19 cellular contexts compared by ENCODE assay signal in genomic region chr6:5662797-5663196, GRCh38.
A peak's percentile ranks its signal among the peaks of the same experiment; 100 is the strongest.
DNase-seq lines count a peak whose midpoint lies in the region; ATAC-seq and TF ChIP-seq lines count a peak whose summit lies in the region.
"Had no signal": no experiment of that assay in that cellular context is flagged by ENCODE, and none has a peak within 500 bp of the region (broad histone marks: within the 10 kb centered on the region; RNA-seq: fewer than 3 reads in every experiment).

No MANE protein-coding gene starts in this region.

- no peak overlapping the region for H3K4me3 ChIP-seq in cardiac muscle cell
- no peak overlapping the region for H3K4me3 ChIP-seq in right cardiac atrium (ENCODE audit: low read length)
- H3K4me3 ChIP-seq in SK-N-SH (ENCODE audit: low read depth in 2 of 2, low read length in 1 of 2) = no peak overlapping the region
- no peak overlapping the region for H3K4me3 ChIP-seq in smooth muscle cell
- H3K4me3 ChIP-seq: A549, HAP-1 had no signal

- intact Hi-C loops in right cardiac atrium (cut with DNase I) = no loop called here

- no peaks in the 10 kb centered on the region for H3K9me2 ChIP-seq in SK-N-SH

- 86% methylated on average over 3 of the region's 3 CpGs for WGBS in right cardiac atrium
- 21% methylated on average over 3 of the region's 3 CpGs for WGBS in SK-N-SH (ENCODE audit: low lambda C conversion rate)
- WGBS in smooth muscle cell (ENCODE audit: low lambda C conversion rate) = 87% methylated on average over 3 of the region's 3 CpGs

- H3K27ac ChIP-seq in cardiac muscle cell = peak overlapping the region; percentile 44
- H3K27ac ChIP-seq in right cardiac atrium (ENCODE audit: low read length) = no peak overlapping the region
- H3K27ac ChIP-seq in SK-N-SH (ENCODE audit: low read depth in 2 of 2, low read length in 1 of 2) = peak overlapping the region; percentile 40 to 91; a peak in 3 of 4 replicates
- H3K27ac ChIP-seq in smooth muscle cell (ENCODE audit: low read depth) = no peak overlapping the region
- H3K27ac ChIP-seq: A549 had no signal

- H4K20me1 ChIP-seq in SK-N-SH (ENCODE audit: insufficient read depth) (no peaks in the 10 kb centered on the region), smooth muscle cell (ENCODE audit: low read depth) (peaks cover 5% of the 10 kb centered on the region)

- H3K27me3 ChIP-seq in cardiac muscle cell (no peaks in the 10 kb centered on the region), right cardiac atrium (ENCODE audit: control insufficient read depth, insufficient read depth) (no peaks in the 10 kb centered on the region), SK-N-SH (ENCODE audit: insufficient read depth) (no peaks in the 10 kb centered on the region), smooth muscle cell (ENCODE audit: low read depth) (no peaks in the 10 kb centered on the region)

- peaks cover 30% of the 10 kb centered on the region for H3K4me1 ChIP-seq in cardiac muscle cell (ENCODE audit: low read depth)
- H3K4me1 ChIP-seq in right cardiac atrium (ENCODE audit: control insufficient read depth, insufficient read depth, low read length) = no peaks in the 10 kb centered on the region
- peaks cover 7 to 26% of the 10 kb centered on the region in 2 experiments; a peak in 3 of 4 replicates for H3K4me1 ChIP-seq in SK-N-SH (ENCODE audit: control insufficient read depth in 1 of 2, insufficient read depth in 2 of 2, low read depth in 1 of 2, low read length in 1 of 2)
- H3K4me1 ChIP-seq in smooth muscle cell (ENCODE audit: low read depth) = no peaks in the 10 kb centered on the region
- H3K4me1 ChIP-seq: A549, HAP-1 had no signal

- H3K9me3 ChIP-seq in cardiac muscle cell (ENCODE audit: low read depth) (no peaks in the 10 kb centered on the region), right cardiac atrium (ENCODE audit: control insufficient read depth, low read length) (no peaks in the 10 kb centered on the region), SK-N-SH (no peaks in the 10 kb centered on the region), smooth muscle cell (replicated peaks; ENCODE audit: low read depth) (no peaks in the 10 kb centered on the region)
- H3K9me3 ChIP-seq: A549, HAP-1 had no signal

- no peak; a peak in 1 of 4 replicates for TF ChIP-seq EP300 in SK-N-SH (IDR thresholded peaks at IDR 0.05; ENCODE audit: borderline replicate concordance in 1 of 2, low read depth in 1 of 2, low read length in 1 of 2)

- H3K9ac ChIP-seq in SK-N-SH (no peak overlapping the region), smooth muscle cell (ENCODE audit: low read depth) (no peak overlapping the region)

- H3K4me2 ChIP-seq in SK-N-SH (0 out of 2 replicates have a peak overlapping the region, but pooled peaks have one; percentile 22), smooth muscle cell (peak overlapping the region; percentile 48)
- H3K4me2 ChIP-seq: A549 had no signal

- DNase-seq in cardiac muscle cell (ENCODE audit: low read depth in 1 of 2, low spot score in 1 of 2) = no peak
- DNase-seq in right cardiac atrium = no peak
- peak; percentile 3 for DNase-seq in NCI-H524 treated with DMSO at 0.1 percent for 48 hours (lab: John Stamatoyannopoulos, UW)
- peak; percentile 28 for DNase-seq in SK-N-SH
- no peak for DNase-seq in smooth muscle cell (lab: John Stamatoyannopoulos, UW; ENCODE audit: unreplicated experiment)
- no peak for DNase-seq in NCI-H146 treated with DMSO at 0.1 percent for 48 hours (lab: John Stamatoyannopoulos, UW; ENCODE audit: unreplicated experiment)
- DNase-seq in DMS53 (lab: John Stamatoyannopoulos, UW) = no peak
- DNase-seq: 8988T; ACHN; AML-193; C1 segment of cervical spinal cord; Calu3; CD4-positive, alpha-beta memory T cell; COR-L47; GOT3; HFFc6 had no signal

- no peaks in the 10 kb centered on the region for H3K36me3 ChIP-seq in cardiac muscle cell
- H3K36me3 ChIP-seq in SK-N-SH (replicated peaks in 1 of 2; ENCODE audit: control insufficient read depth in 1 of 2, insufficient read depth in 2 of 2, low read length in 1 of 2) = no peaks in the 10 kb centered on the region
- no peaks in the 10 kb centered on the region for H3K36me3 ChIP-seq in smooth muscle cell (ENCODE audit: low read depth)
- H3K36me3 ChIP-seq: HAP-1 had no signal

- no peak for TF ChIP-seq CTCF in cardiac muscle cell (IDR thresholded peaks at IDR 0.05; ENCODE audit: low read depth, low read length)
- no peak for TF ChIP-seq CTCF in SK-N-SH (IDR thresholded peaks at IDR 0.05)
- no peak for TF ChIP-seq CTCF in smooth muscle cell (IDR thresholded peaks at IDR 0.05; ENCODE audit: borderline replicate concordance, insufficient read depth, poor library complexity, severe bottlenecking)

- H3F3A ChIP-seq in SK-N-SH (replicated peaks; ENCODE audit: insufficient read depth) (no peaks in the 10 kb centered on the region), smooth muscle cell (ENCODE audit: low read depth) (no peaks in the 10 kb centered on the region)

- TF ChIP-seq RAD21 in SK-N-SH (IDR thresholded peaks at IDR 0.05; ENCODE audit: low read length) = peak; percentile 46

- H2AFZ ChIP-seq in SK-N-SH (ENCODE audit: low read depth) (no peak overlapping the region), smooth muscle cell (ENCODE audit: low read depth) (no peak overlapping the region)

- POLR2A ChIA-PET in SK-N-SH (lab: Yijun Ruan, JAX) = no interaction called here

- no peaks in the 10 kb centered on the region for H3K79me2 ChIP-seq in SK-N-SH (ENCODE audit: insufficient read depth)
- H3K79me2 ChIP-seq in smooth muscle cell (ENCODE audit: low read depth) = no peaks in the 10 kb centered on the region

- CTCF ChIA-PET in SK-N-SH (lab: Yijun Ruan, JAX) = interaction anchor here (0.9 to 3.6 kb wide), 5 partner anchors 15 to 519 kb away, joined by 3 to 18 read pairs (median 5); no protein-coding TSS in a partner anchor

- ATAC-seq in right cardiac atrium = no peak
- no peak for ATAC-seq in HG03039 (IDR thresholded peaks at IDR 0.05; ENCODE audit: unreplicated experiment)
- ATAC-seq: A549 had no signal

TF ChIP-seq in SK-N-SH, 30 proteins besides CTCF, POLR2A, EP300 and RAD21:
- TF ChIP-seq SMC3 (IDR thresholded peaks at IDR 0.05; ENCODE audit: low read depth, low read length) (no peak), RXRA (IDR thresholded peaks at IDR 0.05; ENCODE audit: borderline replicate concordance, low read depth) (no peak), MXI1 (IDR thresholded peaks at IDR 0.05; ENCODE audit: low read depth, low read length) (peak; percentile 90), USF2 (IDR thresholded peaks at IDR 0.05; ENCODE audit: borderline replicate concordance, low read depth, low read length) (no peak)
TF ChIP-seq in SK-N-SH: peak in this region for 1.

Comparison
In these comparisons a context has a peak if more than half of its experiments do, and no peak if none do; other contexts are left out.
1. H3K27ac ChIP-seq: peak in cardiac muscle cell (single experiment) and SK-N-SH (2 of 2); none in right cardiac atrium (single experiment) and smooth muscle cell (single experiment).
2. DNase-seq: peak in NCI-H524 treated with DMSO at 0.1 percent for 48 hours (single experiment) and SK-N-SH (single experiment); none in cardiac muscle cell (0 of 2), right cardiac atrium (0 of 3), smooth muscle cell (single experiment), NCI-H146 treated with DMSO at 0.1 percent for 48 hours (single experiment) and DMS53 (single experiment).